In the genomic region with DNA sequence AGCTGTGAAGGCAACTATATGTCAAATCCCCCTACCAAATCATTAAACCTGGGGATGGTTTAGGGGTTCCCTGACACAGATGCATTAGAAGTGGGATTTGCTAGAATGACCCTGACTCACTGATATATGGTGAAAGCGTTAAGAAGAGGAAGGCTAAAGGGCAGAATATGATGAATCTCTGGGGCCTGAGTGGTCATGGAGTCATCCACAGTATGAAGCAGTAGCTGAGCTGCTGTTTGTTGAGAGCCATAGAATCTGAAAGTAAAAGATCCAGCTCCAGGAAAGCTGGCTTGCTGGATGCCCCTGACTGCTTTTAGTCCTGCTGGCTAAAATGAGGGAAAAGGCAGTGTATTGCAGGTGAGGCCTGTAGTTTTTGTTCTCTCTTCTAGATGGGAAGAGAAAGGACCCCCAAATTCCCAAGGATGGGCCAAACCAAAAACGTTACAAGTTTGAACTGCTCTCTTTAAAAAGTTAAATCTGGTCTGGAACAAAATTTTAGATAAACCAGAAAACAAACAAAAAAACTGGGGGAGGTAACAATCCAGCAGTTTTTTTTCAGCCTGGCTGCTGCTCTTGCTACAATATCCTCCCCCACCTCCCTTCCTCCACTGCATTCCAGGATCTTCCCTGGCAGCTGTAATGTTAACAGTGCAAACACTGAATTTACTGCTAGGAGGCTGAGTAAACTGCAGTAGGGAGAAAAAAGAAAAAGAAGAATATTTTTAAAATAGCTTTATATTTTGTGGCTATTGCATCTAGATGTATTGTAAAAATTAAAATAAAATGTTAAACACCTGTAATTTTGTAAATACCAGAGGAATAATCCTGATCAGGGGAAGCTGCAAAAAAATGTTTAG, we compare ENCODE assay signal across 10 cellular contexts. TPM values are rescaled to one million over a fixed set of nuclear protein-coding genes. Genes with fewer than 3 reads are reported as not detected.
DNase-seq lines count a peak whose midpoint lies in the region; ATAC-seq, FAIRE-seq and TF ChIP-seq lines count a peak whose summit lies in the region.
"Had no signal": no experiment of that assay in that cellular context is flagged by ENCODE, and none has a peak within 500 bp of the region (broad histone marks: within the 10 kb centered on the region; RNA-seq: fewer than 3 reads in every experiment).

No MANE protein-coding gene starts in this region.

- H3K9me3 ChIP-seq in left lung (no peaks in the 10 kb centered on the region), skeletal muscle satellite cell (replicated peaks; ENCODE audit: low read length) (no peaks in the 10 kb centered on the region)

- peak overlapping the region; percentile 16 for H3K4me2 ChIP-seq in skeletal muscle satellite cell (ENCODE audit: low read length)

- H3K27me3 ChIP-seq in left lung (no peaks in the 10 kb centered on the region), skeletal muscle satellite cell (ENCODE audit: control insufficient read depth, insufficient read depth, low read length) (no peaks in the 10 kb centered on the region)

- no peak for FAIRE-seq in frontal cortex (lab: Jason Lieb, UNC)
- FAIRE-seq: TTC549 had no signal

- H3K27ac ChIP-seq in left lung = peak overlapping the region; percentile 69 to 93

- no peak for TF ChIP-seq CTCF in left lung (IDR thresholded peaks at IDR 0.05)

- H3K4me3 ChIP-seq in left lung (no peak overlapping the region), skeletal muscle satellite cell (ENCODE audit: low read length) (no peak overlapping the region)

- peak; percentile 89 for ATAC-seq in left lung

- peak overlapping the region; percentile 28 for H3K9ac ChIP-seq in skeletal muscle satellite cell (ENCODE audit: low read depth, low read length)

- intact Hi-C loops in left lung (cut with DNase I) = no loop called here

- H3K36me3 ChIP-seq in left lung = peaks cover 0 to 62% of the 10 kb centered on the region in 2 donors
- peaks cover 20% of the 10 kb centered on the region for H3K36me3 ChIP-seq in skeletal muscle satellite cell (ENCODE audit: insufficient read depth, low read length)

- H3K4me1 ChIP-seq in left lung = peaks cover 21 to 62% of the 10 kb centered on the region in 2 donors
- peaks cover 12% of the 10 kb centered on the region for H3K4me1 ChIP-seq in skeletal muscle satellite cell (ENCODE audit: control insufficient read depth, insufficient read depth, low read length)

- DNase-seq in HCEC 1CT (peak; percentile 61), dermis blood vessel endothelial cell (peak; percentile 38), left lung (no peak), mesenteric fat pad (ENCODE audit: low spot score) (no peak), frontal cortex (ENCODE audit: low spot score in 2 of 2) (no peak), H4 (ENCODE audit: low spot score) (no peak)
- DNase-seq in central memory CD4-positive, alpha-beta T cell = no peak
- DNase-seq: NCI-H524 treated with DMSO at 0.1 percent for 48 hours had no signal

RNA-seq across cellular contexts. Expression of a gene that starts 16.5 kb away (rescaled TPM):
- total RNA-seq in dermis blood vessel endothelial cell (86.1 and 95.8 TPM in 2 replicates), left lung (100 to 1,000 TPM in 1 of 2 donors, 10 to 100 TPM in 1; 99.7 to 112 TPM), mesenteric fat pad (114 TPM), frontal cortex (64.0 TPM)
- total RNA-seq in skeletal muscle satellite cell (2012; rRNA removed) = 60.7 and 64.1 TPM in 2 replicates
- total RNA-seq in H4 (2014; rRNA removed; shearing (Covaris generic)) = 36.3 and 47.1 TPM in 2 replicates

Comparison
In these comparisons a context has a peak if more than half of its experiments do, and no peak if none do; other contexts are left out.
1. DNase-seq: peak in HCEC 1CT (single experiment) and dermis blood vessel endothelial cell (single experiment); none in left lung (0 of 2), mesenteric fat pad (single experiment), central memory CD4-positive, alpha-beta T cell (single experiment), frontal cortex (0 of 2) and H4 (single experiment).